In the genomic region with DNA sequence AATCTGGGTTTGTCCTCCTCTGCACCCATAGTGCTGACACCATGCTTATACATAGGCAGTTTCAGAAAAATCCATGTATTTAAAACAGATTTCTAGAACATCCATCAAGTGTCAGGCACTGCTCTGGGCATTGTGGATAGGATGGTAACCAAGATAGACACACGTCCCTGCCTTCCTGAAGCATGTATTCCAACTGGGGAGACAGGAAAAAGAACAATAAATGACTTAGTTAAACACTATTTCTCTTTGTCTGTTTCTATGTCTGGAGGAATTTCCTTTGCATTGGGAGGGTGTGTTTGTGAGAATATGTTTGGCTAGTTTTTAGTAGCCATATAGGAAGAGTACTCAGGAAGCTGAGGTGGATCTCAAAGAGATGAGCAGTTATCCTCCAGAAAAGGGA, we compare ENCODE assay signal across 30 cellular contexts.
"Had no signal": no experiment of that assay in that cellular context is flagged by ENCODE, and none has a peak within 500 bp of the region (broad histone marks: within the 10 kb centered on the region; RNA-seq: fewer than 3 reads in every experiment).

No MANE protein-coding gene starts in this region.

- H3K4me1 Mint-ChIP-seq: stimulated activated effector memory CD8-positive, alpha-beta T cell treated with anti-CD3 and anti-CD28 coated beads, Interleukin-12 subunit alpha, Interleukin-12 subunit beta, amount 100 ng/mL, for 72 hours had no signal

- H3K27me3 ChIP-seq: left lung, ovary, suprapubic skin, uterus had no signal

- H3K36me3 ChIP-seq: left lung, lower lobe of right lung, neural progenitor cell, ovary, suprapubic skin, thoracic aorta, tibial artery, uterus had no signal

- H3K36me3 Mint-ChIP-seq: naive thymus-derived CD8-positive, alpha-beta T cell; neural progenitor cell; stimulated activated effector memory CD8-positive, alpha-beta T cell treated with anti-CD3 and anti-CD28 coated beads, Interleukin-12 subunit alpha, Interleukin-12 subunit beta, amount 100 ng/mL, for 72 hours had no signal

- H3K9me3 Mint-ChIP-seq: immature natural killer cell; neural progenitor cell; stimulated activated effector memory CD8-positive, alpha-beta T cell treated with anti-CD3 and anti-CD28 coated beads, Interleukin-12 subunit alpha, Interleukin-12 subunit beta, amount 100 ng/mL, for 72 hours; stimulated activated naive CD8-positive, alpha-beta T cell treated with anti-CD3 and anti-CD28 coated beads, Interleukin-15, Interleukin-2, amounts not matched to agents 100 ng/mL and 50 ng/mL, for 24 hours had no signal

- H3K27ac Mint-ChIP-seq: nephron; neural progenitor cell; progenitor cell of endocrine pancreas; stimulated activated effector memory CD8-positive, alpha-beta T cell treated with anti-CD3 and anti-CD28 coated beads, Interleukin-12 subunit alpha, Interleukin-12 subunit beta, amount 100 ng/mL, for 72 hours; stimulated activated naive CD8-positive, alpha-beta T cell treated with anti-CD3 and anti-CD28 coated beads, Interleukin-15, Interleukin-2, amounts not matched to agents 100 ng/mL and 50 ng/mL, for 24 hours had no signal

- ATAC-seq: left colon; left lung; lower lobe of right lung; naive thymus-derived CD8-positive, alpha-beta T cell; right cardiac atrium; sciatic nerve; stimulated activated effector memory CD8-positive, alpha-beta T cell treated with anti-CD3 and anti-CD28 coated beads, Interleukin-12 subunit alpha, Interleukin-12 subunit beta, amount 100 ng/mL, for 72 hours had no signal

- DNase-seq: hypothalamus; immature natural killer cell; kidney; left colon; left lung; lower lobe of right lung; mammary epithelial cell; mesenchymal stem cell; naive thymus-derived CD8-positive, alpha-beta T cell; ovary; retina; right cardiac atrium; stimulated activated CD4-positive, alpha-beta T cell treated with anti-CD3 and anti-CD28 coated beads, Interleukin-12 subunit alpha, Interleukin-12 subunit beta, amount 100 ng/mL, for 4 hours; stimulated activated CD4-positive, alpha-beta T cell treated with anti-CD3 and anti-CD28 coated beads, Interleukin-15, amount 100 ng/mL, for 24 hours; stimulated activated CD4-positive, alpha-beta T cell treated with anti-CD3 and anti-CD28 coated beads, Interleukin-2, amount 100 ng/mL, for 24 hours; stimulated activated CD4-positive, alpha-beta T cell treated with anti-CD3 and anti-CD28 coated beads, Interleukin-4, amount 100 ng/mL, for 1 hour; stimulated activated naive CD4-positive, alpha-beta T cell; trophoblast cell; uterus had no signal

- H3K4me3 Mint-ChIP-seq: immature natural killer cell; naive thymus-derived CD8-positive, alpha-beta T cell; nephron; neural progenitor cell; stimulated activated effector memory CD8-positive, alpha-beta T cell treated with anti-CD3 and anti-CD28 coated beads, Interleukin-12 subunit alpha, Interleukin-12 subunit beta, amount 100 ng/mL, for 72 hours; stimulated activated naive CD8-positive, alpha-beta T cell treated with anti-CD3 and anti-CD28 coated beads, Interleukin-15, Interleukin-2, amounts not matched to agents 100 ng/mL and 50 ng/mL, for 24 hours had no signal

- FAIRE-seq: islet of Langerhans, kidney had no signal

- H3K4me3 ChIP-seq: left lung, lower lobe of right lung, neural progenitor cell, ovary, skin epidermis, suprapubic skin, thoracic aorta, tibial artery, uterus had no signal
